Comparison of ENCODE assay signal across 8 cellular contexts in genomic region chr1:165143437-165144065, GRCh38.
A peak's percentile ranks its signal among the peaks of the same experiment; 100 is the strongest.
DNase-seq lines count a peak whose midpoint lies in the region; ATAC-seq and TF ChIP-seq lines count a peak whose summit lies in the region.

No MANE protein-coding gene starts in this region.

- no peak overlapping the region for H3K4me2 ChIP-seq in fibroblast of lung (ENCODE audit: extremely low read depth, insufficient read depth, low read length)

- no peak overlapping the region for H3K9ac ChIP-seq in fibroblast of lung (ENCODE audit: insufficient read depth, low read length)

- TF ChIP-seq POLR2A in stomach (IDR thresholded peaks at IDR 0.05), result no peak
- TF ChIP-seq POLR2A in vagina (IDR thresholded peaks at IDR 0.05), result no peak

- no peak overlapping the region for H2AFZ ChIP-seq in fibroblast of lung (ENCODE audit: low read length)

- TF ChIP-seq CTCF in GM13976 (IDR thresholded peaks at IDR 0.05; ENCODE audit: borderline replicate concordance, control extremely low read depth, extremely low read depth, insufficient read depth, missing control alignments), result peak; percentile 68
- peak; percentile 44 to 59 for TF ChIP-seq CTCF in fibroblast of lung (conservative IDR thresholded peaks at IDR 0.05 in 1 of 2, IDR thresholded peaks at IDR 0.05 in 1 of 2; ENCODE audit: low read depth in 1 of 2, low read length in 2 of 2)
- peak in 4 of 7 experiments; percentile 22 to 35 (median 30) for TF ChIP-seq CTCF in stomach (IDR thresholded peaks at IDR 0.05)
- peak in 1 of 3 experiments; percentile 27 for TF ChIP-seq CTCF in vagina (IDR thresholded peaks at IDR 0.05)

- 43 to 50% (median 48%) methylated on average over 4 of the region's 4 CpGs for WGBS in stomach, 5 donors

- intact Hi-C loops in stomach (cut with DNase I; ENCODE audit: low total_unique reads) (no loop called here), vagina (cut with DNase I) (no loop called here)

- no peak for TF ChIP-seq EP300 in stomach (IDR thresholded peaks at IDR 0.05)

- DNase-seq in AG20443 (ENCODE audit: low spot score) (peak; percentile 14), GM13976 (ENCODE audit: low spot score) (peak; percentile 20), SK-N-DZ (ENCODE audit: low spot score) (peak; percentile 4), fibroblast of lung (ENCODE audit: low read depth in 2 of 2) (no peak), stomach (peak; percentile 32), vagina (ENCODE audit: extremely low spot score in 2 of 2) (no peak)

- H3K4me3 ChIP-seq in fibroblast of lung (replicated peaks in 1 of 4; ENCODE audit: control extremely low read depth in 1 of 4, insufficient read depth in 1 of 4, low read depth in 3 of 4, low read length in 4 of 4) (no peak overlapping the region), stomach (no peak overlapping the region), vagina (no peak overlapping the region)

- H3K36me3 ChIP-seq in fibroblast of lung (ENCODE audit: control insufficient read depth, insufficient read depth, low read length) (no peaks in the 10 kb centered on the region), stomach (no peaks in the 10 kb centered on the region), vagina (no peaks in the 10 kb centered on the region)

- H3K79me2 ChIP-seq in fibroblast of lung (ENCODE audit: control insufficient read depth, insufficient read depth, low read length), result no peaks in the 10 kb centered on the region

- no peaks in the 10 kb centered on the region for H3K4me1 ChIP-seq in fibroblast of lung (ENCODE audit: control insufficient read depth, extremely low read depth, insufficient read depth, low read length)
- H3K4me1 ChIP-seq in stomach, result no peaks in the 10 kb centered on the region
- H3K4me1 ChIP-seq in vagina, result no peaks in the 10 kb centered on the region

- no peaks in the 10 kb centered on the region for H4K20me1 ChIP-seq in fibroblast of lung (ENCODE audit: control insufficient read depth, extremely low read depth, insufficient read depth, low read length)

- in situ Hi-C loops in GM13976 (cut with MboI; ENCODE audit: low sequenced_read_pairs, unreplicated experiment), result no loop called here

- H3K27ac ChIP-seq in fibroblast of lung (ENCODE audit: insufficient read depth, low read length), result no peak overlapping the region
- no peak overlapping the region for H3K27ac ChIP-seq in stomach
- no peak overlapping the region for H3K27ac ChIP-seq in vagina

- ATAC-seq in HG03039 (IDR thresholded peaks at IDR 0.05; ENCODE audit: unreplicated experiment) (no peak), GM21529 (IDR thresholded peaks at IDR 0.05; ENCODE audit: unreplicated experiment) (no peak)

- H3K27me3 ChIP-seq in fibroblast of lung (ENCODE audit: control insufficient read depth, insufficient read depth, low read length) (no peaks in the 10 kb centered on the region), stomach (peaks cover 0 to 40% (median 7%) of the 10 kb centered on the region in 3 donors), vagina (no peaks in the 10 kb centered on the region)

- no peaks in the 10 kb centered on the region for H3K9me3 ChIP-seq in fibroblast of lung (ENCODE audit: control insufficient read depth, insufficient read depth, low read depth, low read length)
- no peaks in the 10 kb centered on the region for H3K9me3 ChIP-seq in stomach
- H3K9me3 ChIP-seq in vagina, result no peaks in the 10 kb centered on the region

Comparison
In these comparisons a context has a peak if more than half of its experiments do, and no peak if none do; other contexts are left out.
1. DNase-seq: peak in AG20443 (single experiment), GM13976 (single experiment), SK-N-DZ (single experiment) and stomach (single experiment); none in fibroblast of lung (0 of 2) and vagina (0 of 2).